1 cellular context compared by ENCODE assay signal in genomic region chr3:53846134-53846850, GRCh38.
A peak's percentile ranks its signal among the peaks of the same experiment; 100 is the strongest.
TF ChIP-seq lines count a peak whose summit lies in the region.

A gene with protein sequence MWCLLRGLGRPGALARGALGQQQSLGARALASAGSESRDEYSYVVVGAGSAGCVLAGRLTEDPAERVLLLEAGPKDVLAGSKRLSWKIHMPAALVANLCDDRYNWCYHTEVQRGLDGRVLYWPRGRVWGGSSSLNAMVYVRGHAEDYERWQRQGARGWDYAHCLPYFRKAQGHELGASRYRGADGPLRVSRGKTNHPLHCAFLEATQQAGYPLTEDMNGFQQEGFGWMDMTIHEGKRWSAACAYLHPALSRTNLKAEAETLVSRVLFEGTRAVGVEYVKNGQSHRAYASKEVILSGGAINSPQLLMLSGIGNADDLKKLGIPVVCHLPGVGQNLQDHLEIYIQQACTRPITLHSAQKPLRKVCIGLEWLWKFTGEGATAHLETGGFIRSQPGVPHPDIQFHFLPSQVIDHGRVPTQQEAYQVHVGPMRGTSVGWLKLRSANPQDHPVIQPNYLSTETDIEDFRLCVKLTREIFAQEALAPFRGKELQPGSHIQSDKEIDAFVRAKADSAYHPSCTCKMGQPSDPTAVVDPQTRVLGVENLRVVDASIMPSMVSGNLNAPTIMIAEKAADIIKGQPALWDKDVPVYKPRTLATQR (minus strand): TSS chr3:53846419. CDS start chr3:53824008, 22,411 bp downstream.
A gene with protein sequence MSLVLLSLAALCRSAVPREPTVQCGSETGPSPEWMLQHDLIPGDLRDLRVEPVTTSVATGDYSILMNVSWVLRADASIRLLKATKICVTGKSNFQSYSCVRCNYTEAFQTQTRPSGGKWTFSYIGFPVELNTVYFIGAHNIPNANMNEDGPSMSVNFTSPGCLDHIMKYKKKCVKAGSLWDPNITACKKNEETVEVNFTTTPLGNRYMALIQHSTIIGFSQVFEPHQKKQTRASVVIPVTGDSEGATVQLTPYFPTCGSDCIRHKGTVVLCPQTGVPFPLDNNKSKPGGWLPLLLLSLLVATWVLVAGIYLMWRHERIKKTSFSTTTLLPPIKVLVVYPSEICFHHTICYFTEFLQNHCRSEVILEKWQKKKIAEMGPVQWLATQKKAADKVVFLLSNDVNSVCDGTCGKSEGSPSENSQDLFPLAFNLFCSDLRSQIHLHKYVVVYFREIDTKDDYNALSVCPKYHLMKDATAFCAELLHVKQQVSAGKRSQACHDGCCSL (plus strand): TSS chr3:53846568. CDS start chr3:53846589, 21 bp downstream.

TF ChIP-seq in HepG2, 621 proteins besides CTCF, POLR2A, EP300 and RAD21 (continued from another document and continues in another):
- TF ChIP-seq SMAD3 (CRISPR knock-in tag; IDR thresholded peaks at IDR 0.05), result no peak
- TF ChIP-seq FOSL2 (CRISPR knock-in tag; IDR thresholded peaks at IDR 0.05), result no peak; the same call in 1 of the 2 replicates
- peak; percentile 89; the same call in 1 of the 2 replicates for TF ChIP-seq THYN1 (CRISPR knock-in tag; IDR thresholded peaks at IDR 0.05; ENCODE audit: borderline replicate concordance, low read depth)
- no peak for TF ChIP-seq ZEB1 (IDR thresholded peaks at IDR 0.05; ENCODE audit: insufficient replicate concordance, low read depth)
- TF ChIP-seq HES4 (CRISPR knock-in tag; IDR thresholded peaks at IDR 0.05; ENCODE audit: borderline replicate concordance), result peak; percentile 90
- TF ChIP-seq ZIK1 (CRISPR knock-in tag; IDR thresholded peaks at IDR 0.05; ENCODE audit: borderline replicate concordance, low read depth), result peak; percentile 75
- TF ChIP-seq ZFAT (CRISPR knock-in tag; conservative IDR thresholded peaks at IDR 0.05), result no peak
- peak; percentile 52; the same call in 1 of the 2 replicates for TF ChIP-seq ZNF746 (CRISPR knock-in tag; IDR thresholded peaks at IDR 0.05)
- TF ChIP-seq ZNF572 (CRISPR knock-in tag; IDR thresholded peaks at IDR 0.05), result 0 out of 2 replicates have a peak, but pooled peaks have one; percentile 75
- TF ChIP-seq SALL1 (CRISPR knock-in tag; IDR thresholded peaks at IDR 0.05), result peak; percentile 95
- TF ChIP-seq, protein P1, sequence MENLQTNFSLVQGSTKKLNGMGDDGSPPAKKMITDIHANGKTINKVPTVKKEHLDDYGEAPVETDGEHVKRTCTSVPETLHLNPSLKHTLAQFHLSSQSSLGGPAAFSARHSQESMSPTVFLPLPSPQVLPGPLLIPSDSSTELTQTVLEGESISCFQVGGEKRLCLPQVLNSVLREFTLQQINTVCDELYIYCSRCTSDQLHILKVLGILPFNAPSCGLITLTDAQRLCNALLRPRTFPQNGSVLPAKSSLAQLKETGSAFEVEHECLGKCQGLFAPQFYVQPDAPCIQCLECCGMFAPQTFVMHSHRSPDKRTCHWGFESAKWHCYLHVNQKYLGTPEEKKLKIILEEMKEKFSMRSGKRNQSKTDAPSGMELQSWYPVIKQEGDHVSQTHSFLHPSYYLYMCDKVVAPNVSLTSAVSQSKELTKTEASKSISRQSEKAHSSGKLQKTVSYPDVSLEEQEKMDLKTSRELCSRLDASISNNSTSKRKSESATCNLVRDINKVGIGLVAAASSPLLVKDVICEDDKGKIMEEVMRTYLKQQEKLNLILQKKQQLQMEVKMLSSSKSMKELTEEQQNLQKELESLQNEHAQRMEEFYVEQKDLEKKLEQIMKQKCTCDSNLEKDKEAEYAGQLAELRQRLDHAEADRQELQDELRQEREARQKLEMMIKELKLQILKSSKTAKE (CRISPR knock-in tag; IDR thresholded peaks at IDR 0.05; ENCODE audit: borderline replicate concordance), result peak; percentile 57; the same call in 1 of the 2 replicates
- TF ChIP-seq JUNB (CRISPR knock-in tag; IDR thresholded peaks at IDR 0.05; ENCODE audit: borderline replicate concordance), result no peak
- peak; percentile 85 for TF ChIP-seq ZNF709 (CRISPR knock-in tag; IDR thresholded peaks at IDR 0.05)
- 0 out of 2 replicates have a peak, but pooled peaks have one; percentile 78 for TF ChIP-seq ZNF343 (CRISPR knock-in tag; IDR thresholded peaks at IDR 0.05)
- TF ChIP-seq, protein P2, sequence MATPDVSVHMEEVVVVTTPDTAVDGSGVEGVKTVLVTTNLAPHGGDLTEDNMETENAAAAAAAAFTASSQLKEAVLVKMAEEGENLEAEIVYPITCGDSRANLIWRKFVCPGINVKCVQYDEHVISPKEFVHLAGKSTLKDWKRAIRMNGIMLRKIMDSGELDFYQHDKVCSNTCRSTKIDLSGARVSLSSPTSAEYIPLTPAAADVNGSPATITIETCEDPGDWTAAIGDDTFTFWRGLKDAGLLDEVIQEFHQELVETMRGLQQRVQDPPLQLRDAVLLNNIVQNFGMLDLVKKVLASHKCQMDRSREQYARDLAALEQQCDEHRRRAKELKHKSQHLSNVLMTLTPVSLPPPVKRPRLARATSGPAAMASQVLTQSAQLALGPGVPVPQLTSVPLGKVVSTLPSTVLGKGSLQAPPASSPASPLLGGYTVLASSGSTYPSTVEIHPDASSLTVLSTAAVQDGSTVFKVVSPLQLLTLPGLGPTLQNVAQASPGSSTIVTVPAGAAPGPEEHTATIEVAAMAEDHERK (CRISPR knock-in tag; IDR thresholded peaks at IDR 0.05; ENCODE audit: low read depth), result 0 out of 2 replicates have a peak, but pooled peaks have one; percentile 15
- TF ChIP-seq ZFP36L2 (CRISPR knock-in tag; IDR thresholded peaks at IDR 0.05), result peak; percentile 69; the same call in 1 of the 2 replicates
- peak; percentile 90; the same call in 1 of the 2 replicates for TF ChIP-seq ZNF432 (CRISPR knock-in tag; IDR thresholded peaks at IDR 0.05; ENCODE audit: borderline replicate concordance)
- TF ChIP-seq ZBTB10 (CRISPR knock-in tag; IDR thresholded peaks at IDR 0.05; ENCODE audit: borderline replicate concordance), result no peak; the same call in 1 of the 2 replicates
- TF ChIP-seq, protein P3, sequence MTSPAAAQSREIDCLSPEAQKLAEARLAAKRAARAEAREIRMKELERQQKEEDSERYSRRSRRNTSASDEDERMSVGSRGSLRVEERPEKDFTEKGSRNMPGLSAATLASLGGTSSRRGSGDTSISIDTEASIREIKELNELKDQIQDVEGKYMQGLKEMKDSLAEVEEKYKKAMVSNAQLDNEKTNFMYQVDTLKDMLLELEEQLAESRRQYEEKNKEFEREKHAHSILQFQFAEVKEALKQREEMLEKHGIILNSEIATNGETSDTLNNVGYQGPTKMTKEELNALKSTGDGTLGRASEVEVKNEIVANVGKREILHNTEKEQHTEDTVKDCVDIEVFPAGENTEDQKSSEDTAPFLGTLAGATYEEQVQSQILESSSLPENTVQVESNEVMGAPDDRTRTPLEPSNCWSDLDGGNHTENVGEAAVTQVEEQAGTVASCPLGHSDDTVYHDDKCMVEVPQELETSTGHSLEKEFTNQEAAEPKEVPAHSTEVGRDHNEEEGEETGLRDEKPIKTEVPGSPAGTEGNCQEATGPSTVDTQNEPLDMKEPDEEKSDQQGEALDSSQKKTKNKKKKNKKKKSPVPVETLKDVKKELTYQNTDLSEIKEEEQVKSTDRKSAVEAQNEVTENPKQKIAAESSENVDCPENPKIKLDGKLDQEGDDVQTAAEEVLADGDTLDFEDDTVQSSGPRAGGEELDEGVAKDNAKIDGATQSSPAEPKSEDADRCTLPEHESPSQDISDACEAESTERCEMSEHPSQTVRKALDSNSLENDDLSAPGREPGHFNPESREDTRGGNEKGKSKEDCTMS (CRISPR knock-in tag; conservative IDR thresholded peaks at IDR 0.05), result no peak
- TF ChIP-seq ZBTB33 (CRISPR knock-in tag; IDR thresholded peaks at IDR 0.05), result no peak
- no peak; the same call in 1 of the 2 replicates for TF ChIP-seq ETV6 (CRISPR knock-in tag; conservative IDR thresholded peaks at IDR 0.05)
- TF ChIP-seq ZNF878 (CRISPR knock-in tag; IDR thresholded peaks at IDR 0.05), result 0 out of 2 replicates have a peak, but pooled peaks have one; percentile 87
- no peak for TF ChIP-seq YEATS2 (CRISPR knock-in tag; IDR thresholded peaks at IDR 0.05; ENCODE audit: borderline replicate concordance)
- peak; percentile 83 for TF ChIP-seq MAZ (IDR thresholded peaks at IDR 0.05; ENCODE audit: borderline replicate concordance, low read depth, low read length)
- peak; percentile 99 for TF ChIP-seq MAZ (CRISPR knock-in tag; IDR thresholded peaks at IDR 0.05; ENCODE audit: low read depth)
- TF ChIP-seq ZNF570 (CRISPR knock-in tag; IDR thresholded peaks at IDR 0.05; ENCODE audit: borderline replicate concordance), result no peak
- peak; percentile 2; the same call in 1 of the 2 replicates for TF ChIP-seq KDM5A (IDR thresholded peaks at IDR 0.05; ENCODE audit: borderline replicate concordance, low read length)
- TF ChIP-seq, protein P4, sequence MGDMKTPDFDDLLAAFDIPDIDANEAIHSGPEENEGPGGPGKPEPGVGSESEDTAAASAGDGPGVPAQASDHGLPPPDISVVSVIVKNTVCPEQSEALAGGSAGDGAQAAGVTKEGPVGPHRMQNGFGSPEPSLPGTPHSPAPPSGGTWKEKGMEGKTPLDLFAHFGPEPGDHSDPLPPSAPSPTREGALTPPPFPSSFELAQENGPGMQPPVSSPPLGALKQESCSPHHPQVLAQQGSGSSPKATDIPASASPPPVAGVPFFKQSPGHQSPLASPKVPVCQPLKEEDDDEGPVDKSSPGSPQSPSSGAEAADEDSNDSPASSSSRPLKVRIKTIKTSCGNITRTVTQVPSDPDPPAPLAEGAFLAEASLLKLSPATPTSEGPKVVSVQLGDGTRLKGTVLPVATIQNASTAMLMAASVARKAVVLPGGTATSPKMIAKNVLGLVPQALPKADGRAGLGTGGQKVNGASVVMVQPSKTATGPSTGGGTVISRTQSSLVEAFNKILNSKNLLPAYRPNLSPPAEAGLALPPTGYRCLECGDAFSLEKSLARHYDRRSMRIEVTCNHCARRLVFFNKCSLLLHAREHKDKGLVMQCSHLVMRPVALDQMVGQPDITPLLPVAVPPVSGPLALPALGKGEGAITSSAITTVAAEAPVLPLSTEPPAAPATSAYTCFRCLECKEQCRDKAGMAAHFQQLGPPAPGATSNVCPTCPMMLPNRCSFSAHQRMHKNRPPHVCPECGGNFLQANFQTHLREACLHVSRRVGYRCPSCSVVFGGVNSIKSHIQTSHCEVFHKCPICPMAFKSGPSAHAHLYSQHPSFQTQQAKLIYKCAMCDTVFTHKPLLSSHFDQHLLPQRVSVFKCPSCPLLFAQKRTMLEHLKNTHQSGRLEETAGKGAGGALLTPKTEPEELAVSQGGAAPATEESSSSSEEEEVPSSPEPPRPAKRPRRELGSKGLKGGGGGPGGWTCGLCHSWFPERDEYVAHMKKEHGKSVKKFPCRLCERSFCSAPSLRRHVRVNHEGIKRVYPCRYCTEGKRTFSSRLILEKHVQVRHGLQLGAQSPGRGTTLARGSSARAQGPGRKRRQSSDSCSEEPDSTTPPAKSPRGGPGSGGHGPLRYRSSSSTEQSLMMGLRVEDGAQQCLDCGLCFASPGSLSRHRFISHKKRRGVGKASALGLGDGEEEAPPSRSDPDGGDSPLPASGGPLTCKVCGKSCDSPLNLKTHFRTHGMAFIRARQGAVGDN (CRISPR knock-in tag; IDR thresholded peaks at IDR 0.05), result peak; percentile 94
- no peak for TF ChIP-seq SIX4 (CRISPR knock-in tag; IDR thresholded peaks at IDR 0.05)
- peak; percentile 75 for TF ChIP-seq ASH2L (IDR thresholded peaks at IDR 0.05; ENCODE audit: insufficient read length, low read depth, low read length)
- peak; percentile 74; the same call in 1 of the 2 replicates for TF ChIP-seq ZBTB7B (CRISPR knock-in tag; IDR thresholded peaks at IDR 0.05)
- no peak for TF ChIP-seq NBN (conservative IDR thresholded peaks at IDR 0.05)
- peak; percentile 18; the same call in 1 of the 2 replicates for TF ChIP-seq ZKSCAN8 (CRISPR knock-in tag; IDR thresholded peaks at IDR 0.05; ENCODE audit: borderline replicate concordance)
- TF ChIP-seq, protein P5, sequence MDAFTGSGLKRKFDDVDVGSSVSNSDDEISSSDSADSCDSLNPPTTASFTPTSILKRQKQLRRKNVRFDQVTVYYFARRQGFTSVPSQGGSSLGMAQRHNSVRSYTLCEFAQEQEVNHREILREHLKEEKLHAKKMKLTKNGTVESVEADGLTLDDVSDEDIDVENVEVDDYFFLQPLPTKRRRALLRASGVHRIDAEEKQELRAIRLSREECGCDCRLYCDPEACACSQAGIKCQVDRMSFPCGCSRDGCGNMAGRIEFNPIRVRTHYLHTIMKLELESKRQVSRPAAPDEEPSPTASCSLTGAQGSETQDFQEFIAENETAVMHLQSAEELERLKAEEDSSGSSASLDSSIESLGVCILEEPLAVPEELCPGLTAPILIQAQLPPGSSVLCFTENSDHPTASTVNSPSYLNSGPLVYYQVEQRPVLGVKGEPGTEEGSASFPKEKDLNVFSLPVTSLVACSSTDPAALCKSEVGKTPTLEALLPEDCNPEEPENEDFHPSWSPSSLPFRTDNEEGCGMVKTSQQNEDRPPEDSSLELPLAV (CRISPR knock-in tag; conservative IDR thresholded peaks at IDR 0.05; ENCODE audit: low read depth), result peak; percentile 93
